In genomic region chr19:11242864-11243797, GRCh38 we compare ENCODE assay signal across 8 cellular contexts. TPM values are rescaled to one million over a fixed set of nuclear protein-coding genes. Genes with fewer than 3 reads are reported as not detected.
DNase-seq lines count a peak whose midpoint lies in the region; ATAC-seq and TF ChIP-seq lines count a peak whose summit lies in the region.

No MANE protein-coding gene starts in this region.

- 81% methylated on average over 14 of the region's 48 CpGs for WGBS in mammary epithelial cell (ENCODE audit: low coverage, missing lambda C conversion rate)

- H3K27me3 ChIP-seq in mammary epithelial cell (ENCODE audit: insufficient read depth, low read length) = no peaks in the 10 kb centered on the region
- H3K27me3 ChIP-seq in kidney epithelial cell (ENCODE audit: control insufficient read depth, insufficient read depth, low read length) = no peaks in the 10 kb centered on the region

- peak overlapping the region; percentile 42 for H2AFZ ChIP-seq in mammary epithelial cell (ENCODE audit: low read depth, low read length)

- intact Hi-C loops in mammary epithelial cell (cut with micrococcal nuclease) = loop anchor here (1.0 to 5.0 kb wide), 4 partner anchors 44 to 344 kb away; no protein-coding TSS in a partner anchor

- DNase-seq in ACHN (peak; percentile 51), NCI-H1105 (lab: John Stamatoyannopoulos, UW) (peak; percentile 66), mammary epithelial cell (peak; percentile 55), kidney epithelial cell (ENCODE audit: low read depth) (no peak)
- DNase-seq in activated CD4-positive, CD25-positive, alpha-beta regulatory T cell (lab: John Stamatoyannopoulos, UW) = peak; percentile 63 to 87 (median 74)
- DNase-seq in stimulated activated CD4-positive, alpha-beta T cell treated with anti-CD3 and anti-CD28 coated beads, Interleukin-1b, Interleukin-23, amount 100 ng/mL, for 24 hours (ENCODE audit: low read depth in 4 of 4, low spot score in 1 of 4) = peak; percentile 69 to 91 (median 84)

- no peaks in the 10 kb centered on the region for H4K20me1 ChIP-seq in mammary epithelial cell (ENCODE audit: insufficient read depth, low read length)

- H3K79me2 ChIP-seq in mammary epithelial cell (ENCODE audit: insufficient read depth, low read length) = no peaks in the 10 kb centered on the region

- BruUV-seq in mammary epithelial cell (replicated peaks; lab: Mats Ljungman, UMichigan) = no TSS peak

- TF ChIP-seq POLR2A in GM18505 (IDR thresholded peaks at IDR 0.05; ENCODE audit: borderline replicate concordance, extremely low read depth, insufficient read depth, insufficient read length) = no peak

- peaks cover 4% of the 10 kb centered on the region for H3K4me1 ChIP-seq in mammary epithelial cell (ENCODE audit: insufficient read depth, low read length)

- CTCF ChIA-PET in mammary epithelial cell (lab: Charles Lee; ENCODE audit: low non-redundant PET) = interaction anchor here (0.6 kb wide), 2 partner anchors 9 to 59 kb away, joined by 7 to 12 read pairs; no protein-coding TSS in a partner anchor

- H3K4me2 ChIP-seq in mammary epithelial cell (ENCODE audit: insufficient read depth, low read depth, low read length) = peak overlapping the region; percentile 57

- H3K27ac ChIP-seq in mammary epithelial cell (ENCODE audit: insufficient read depth, low read depth, low read length) = no peak overlapping the region

- no peaks in the 10 kb centered on the region for H3K9me3 ChIP-seq in mammary epithelial cell (replicated peaks; ENCODE audit: insufficient read depth, low read length)

- H3K4me3 ChIP-seq in mammary epithelial cell (replicated peaks in 1 of 3; ENCODE audit: insufficient read depth in 1 of 3, low read depth in 2 of 3, low read length in 3 of 3) (no peak overlapping the region), kidney epithelial cell (ENCODE audit: low read depth, low read length) (no peak overlapping the region)

- H3K9ac ChIP-seq in mammary epithelial cell (ENCODE audit: insufficient read depth, low read length) = no peak overlapping the region

- H3K36me3 ChIP-seq in mammary epithelial cell (ENCODE audit: insufficient read depth, low read length) = peaks cover 6% of the 10 kb centered on the region
- H3K36me3 ChIP-seq in kidney epithelial cell (ENCODE audit: control insufficient read depth, insufficient read depth, low read length) = peaks cover 1% of the 10 kb centered on the region

- dilution Hi-C loops in mammary epithelial cell (cut with HindIII; ENCODE audit: low sequenced_read_pairs) = no loop called here

- peak; percentile 42 to 75 for TF ChIP-seq CTCF in mammary epithelial cell (conservative IDR thresholded peaks at IDR 0.05 in 1 of 2, IDR thresholded peaks at IDR 0.05 in 1 of 2; ENCODE audit: extremely low read depth in 1 of 2, insufficient read depth in 1 of 2, low read depth in 1 of 2, low read length in 2 of 2)
- peak; percentile 68 for TF ChIP-seq CTCF in kidney epithelial cell (IDR thresholded peaks at IDR 0.05; ENCODE audit: insufficient read depth, low read length, poor library complexity, severe bottlenecking)

- ATAC-seq in GM18505 (IDR thresholded peaks at IDR 0.05; ENCODE audit: unreplicated experiment) = peak; percentile 61
- no peak for ATAC-seq in HG03097 (IDR thresholded peaks at IDR 0.05; ENCODE audit: low FRiP score, unreplicated experiment)

- in situ Hi-C loops in ACHN (cut with HindIII; ENCODE audit: low pct_ligation_motif_present, low pct_unique_long_range_greater_than_20kb, low sequenced_read_pairs) (no loop called here), mammary epithelial cell (cut with MboI; ENCODE audit: low sequenced_read_pairs in 2 of 2) (no loop called here)

RNA-seq across cellular contexts. Expression of gene ANGPTL8, which starts 3.7 kb away (rescaled TPM):
- total RNA-seq in mammary epithelial cell (not detected), kidney epithelial cell (not detected in 2 replicates)
- polyA plus RNA-seq in mammary epithelial cell = not detected
- polyA minus RNA-seq in mammary epithelial cell = not detected

RNA-seq across cellular contexts. Expression of gene DOCK6, which starts 19.2 kb away (rescaled TPM):
- 10 to 100 TPM; 22.0 to 53.6 TPM for total RNA-seq in mammary epithelial cell
- 13.5 TPM for polyA plus RNA-seq in mammary epithelial cell
- polyA minus RNA-seq in mammary epithelial cell = 31.1 TPM
- total RNA-seq in kidney epithelial cell = 56.8 and 62.9 TPM in 2 replicates

RNA-seq across cellular contexts. Expression of gene KANK2, which starts 45.8 kb away (rescaled TPM):
- 10 to 100 TPM; 18.2 to 19.4 TPM for total RNA-seq in mammary epithelial cell
- polyA plus RNA-seq in mammary epithelial cell = 14.7 TPM
- 34.0 TPM for polyA minus RNA-seq in mammary epithelial cell
- total RNA-seq in kidney epithelial cell = 42.9 and 50.6 TPM in 2 replicates

RNA-seq across cellular contexts. Expression of gene TSPAN16, which starts 52.8 kb away (rescaled TPM):
- total RNA-seq in mammary epithelial cell (not detected), kidney epithelial cell (not detected in 2 replicates)
- polyA plus RNA-seq in mammary epithelial cell = not detected
- not detected for polyA minus RNA-seq in mammary epithelial cell
